Comparison of ENCODE assay signal across 21 cellular contexts in genomic region chr21:44572959-44573583, GRCh38. TPM values are rescaled to one million over a fixed set of nuclear protein-coding genes. Genes with fewer than 3 reads are reported as not detected.
DNase-seq lines count a peak whose midpoint lies in the region; ATAC-seq lines count a peak whose summit lies in the region.
"Had no signal": no experiment of that assay in that cellular context is flagged by ENCODE, and none has a peak within 500 bp of the region (broad histone marks: within the 10 kb centered on the region; RNA-seq: fewer than 3 reads in every experiment).

No MANE protein-coding gene starts in this region.

- ATAC-seq in GM19455 (IDR thresholded peaks at IDR 0.05; ENCODE audit: unreplicated experiment): no peak
- ATAC-seq: HCT116; mucosa of descending colon; stimulated activated effector memory CD8-positive, alpha-beta T cell treated with anti-CD3 and anti-CD28 coated beads, Interleukin-12 subunit alpha, Interleukin-12 subunit beta, amount 100 ng/mL, for 72 hours had no signal

- no peak overlapping the region for H3K27ac Mint-ChIP-seq in immature natural killer cell
- H3K27ac Mint-ChIP-seq: activated CD4-positive, alpha-beta memory T cell treated with anti-CD3 and anti-CD28 coated beads, Interleukin-2, amount 10 ng/mL, durations not matched to agents 7 days and 5 days; endodermal cell; stimulated activated effector memory CD8-positive, alpha-beta T cell treated with anti-CD3 and anti-CD28 coated beads, Interleukin-12 subunit alpha, Interleukin-12 subunit beta, amount 100 ng/mL, for 72 hours had no signal

- H3K27me3 Mint-ChIP-seq in immature natural killer cell (ENCODE audit: low read depth in 3 of 3): peaks cover 8 to 10% (median 9%) of the 10 kb centered on the region in 3 donors

- peaks cover 0 to 3% (median 3%) of the 10 kb centered on the region in 3 donors for H3K36me3 Mint-ChIP-seq in immature natural killer cell
- H3K36me3 Mint-ChIP-seq: stimulated activated effector memory CD8-positive, alpha-beta T cell treated with anti-CD3 and anti-CD28 coated beads, Interleukin-12 subunit alpha, Interleukin-12 subunit beta, amount 100 ng/mL, for 72 hours had no signal

- H3K4me1 Mint-ChIP-seq in immature natural killer cell: no peaks in the 10 kb centered on the region

- no peak overlapping the region for H3K4me3 Mint-ChIP-seq in immature natural killer cell
- H3K4me3 Mint-ChIP-seq: activated CD4-positive, alpha-beta memory T cell treated with anti-CD3 and anti-CD28 coated beads, Interleukin-2, amount 10 ng/mL, durations not matched to agents 7 days and 5 days; CD4-positive, CD25-positive, alpha-beta regulatory T cell; endodermal cell; stimulated activated effector memory CD8-positive, alpha-beta T cell treated with anti-CD3 and anti-CD28 coated beads, Interleukin-12 subunit alpha, Interleukin-12 subunit beta, amount 100 ng/mL, for 72 hours had no signal

- DNase-seq in activated CD8-positive, alpha-beta memory T cell treated with anti-CD3 and anti-CD28 coated beads for 24 hours: peak; percentile 19
- no peak for DNase-seq in activated CD8-positive, alpha-beta memory T cell treated with anti-CD3 and anti-CD28 coated beads, Interleukin-2, amount 50 U/mL, for 48 hours
- DNase-seq in LHCN-M2 (ENCODE audit: low read depth) (peak; percentile 9), hepatic stellate cell (ENCODE audit: low spot score) (peak; percentile 48), superior temporal gyrus (ENCODE audit: extremely low spot score) (peak; percentile 10), GM19240 (ENCODE audit: insufficient read length, low spot score) (no peak), immature natural killer cell (no peak)
- DNase-seq: ACHN; CD4-positive, CD25-positive, alpha-beta regulatory T cell; endodermal cell; GDM1; mucosa of descending colon; NCI-H2081 treated with DMSO at 0.1 percent for 48 hours; small intestine; trophoblast cell had no signal

- peaks cover 0 to 11% (median 3%) of the 10 kb centered on the region in 6 donors for H3K9me3 Mint-ChIP-seq in immature natural killer cell

RNA-seq across cellular contexts. Expression of gene KRTAP10-4, which starts 0.5 kb away (rescaled TPM):
- total RNA-seq in LHCN-M2 (2014; rRNA removed): not detected in 2 replicates
- polyA plus RNA-seq in LHCN-M2 (2012): not detected
- polyA plus RNA-seq in immature natural killer cell: not detected
- total RNA-seq: activated CD4-positive, alpha-beta memory T cell treated with anti-CD3 and anti-CD28 coated beads, Interleukin-2, amount 10 ng/mL, durations not matched to agents 7 days and 5 days; CD4-positive, CD25-positive, alpha-beta regulatory T cell; cerebellum; endodermal cell; hepatocyte; mucosa of descending colon had no signal
- polyA plus RNA-seq: CD4-positive, CD25-positive, alpha-beta regulatory T cell; hepatocyte; small intestine had no signal

RNA-seq across cellular contexts. Expression of gene KRTAP10-5, which starts 7.3 kb away (rescaled TPM):
- total RNA-seq in LHCN-M2 (2014; rRNA removed): not detected in 2 replicates
- not detected for polyA plus RNA-seq in LHCN-M2 (2012)
- polyA plus RNA-seq in immature natural killer cell: not detected
- total RNA-seq: activated CD4-positive, alpha-beta memory T cell treated with anti-CD3 and anti-CD28 coated beads, Interleukin-2, amount 10 ng/mL, durations not matched to agents 7 days and 5 days; CD4-positive, CD25-positive, alpha-beta regulatory T cell; cerebellum; endodermal cell; hepatocyte; mucosa of descending colon had no signal
- polyA plus RNA-seq: CD4-positive, CD25-positive, alpha-beta regulatory T cell; hepatocyte; small intestine had no signal

RNA-seq across cellular contexts. Expression of gene KRTAP10-3, which starts 14.5 kb away (rescaled TPM):
- total RNA-seq in LHCN-M2 (2014; rRNA removed): not detected in 2 replicates
- polyA plus RNA-seq in LHCN-M2 (2012): not detected
- polyA plus RNA-seq in immature natural killer cell: not detected
- total RNA-seq: activated CD4-positive, alpha-beta memory T cell treated with anti-CD3 and anti-CD28 coated beads, Interleukin-2, amount 10 ng/mL, durations not matched to agents 7 days and 5 days; CD4-positive, CD25-positive, alpha-beta regulatory T cell; cerebellum; endodermal cell; hepatocyte; mucosa of descending colon had no signal
- polyA plus RNA-seq: CD4-positive, CD25-positive, alpha-beta regulatory T cell; hepatocyte; small intestine had no signal

RNA-seq across cellular contexts. Expression of gene KRTAP10-6, which starts 19.2 kb away (rescaled TPM):
- total RNA-seq in LHCN-M2 (2014; rRNA removed): not detected in 2 replicates
- polyA plus RNA-seq in LHCN-M2 (2012): not detected
- not detected for polyA plus RNA-seq in immature natural killer cell
- total RNA-seq: activated CD4-positive, alpha-beta memory T cell treated with anti-CD3 and anti-CD28 coated beads, Interleukin-2, amount 10 ng/mL, durations not matched to agents 7 days and 5 days; CD4-positive, CD25-positive, alpha-beta regulatory T cell; cerebellum; endodermal cell; hepatocyte; mucosa of descending colon had no signal
- polyA plus RNA-seq: CD4-positive, CD25-positive, alpha-beta regulatory T cell; hepatocyte; small intestine had no signal

RNA-seq across cellular contexts. Expression of gene KRTAP10-2, which starts 21.8 kb away (rescaled TPM):
- total RNA-seq in LHCN-M2 (2014; rRNA removed): not detected in 2 replicates
- polyA plus RNA-seq in LHCN-M2 (2012): not detected
- not detected for polyA plus RNA-seq in immature natural killer cell
- total RNA-seq: activated CD4-positive, alpha-beta memory T cell treated with anti-CD3 and anti-CD28 coated beads, Interleukin-2, amount 10 ng/mL, durations not matched to agents 7 days and 5 days; CD4-positive, CD25-positive, alpha-beta regulatory T cell; cerebellum; endodermal cell; hepatocyte; mucosa of descending colon had no signal
- polyA plus RNA-seq: CD4-positive, CD25-positive, alpha-beta regulatory T cell; hepatocyte; small intestine had no signal

Comparison
In these comparisons a context has a peak if more than half of its experiments do, and no peak if none do; other contexts are left out.
1. DNase-seq: peak in activated CD8-positive, alpha-beta memory T cell treated with anti-CD3 and anti-CD28 coated beads for 24 hours (single experiment), LHCN-M2 (single experiment), hepatic stellate cell (single experiment) and superior temporal gyrus (single experiment); none in activated CD8-positive, alpha-beta memory T cell treated with anti-CD3 and anti-CD28 coated beads, Interleukin-2, amount 50 U/mL, for 48 hours (single experiment), GM19240 (single experiment) and immature natural killer cell (0 of 3).